ENCODE assay signal across 25 cellular contexts in genomic region chr6:167493310-167493709, GRCh38.
"Had no signal": no experiment of that assay in that cellular context is flagged by ENCODE, and none has a peak within 500 bp of the region (broad histone marks: within the 10 kb centered on the region; RNA-seq: fewer than 3 reads in every experiment).

No MANE protein-coding gene starts in this region.

- H3K4me3 Mint-ChIP-seq: activated CD8-positive, alpha-beta T cell treated with anti-CD3 and anti-CD28 coated beads, Interleukin-2, amount 10 ng/mL, durations not matched to agents 7 days and 5 days; activated naive CD8-positive, alpha-beta T cell treated with anti-CD3 and anti-CD28 coated beads, Interleukin-2, amount 10 ng/mL, durations not matched to agents 7 days and 5 days; WTC11 had no signal

- H3K27ac ChIP-seq: SJSA1 had no signal

- H3K27me3 ChIP-seq: adrenal gland, Peyer's patch, SJSA1 had no signal

- H3K9me3 ChIP-seq: adrenal gland, Peyer's patch, SJSA1 had no signal

- H3K4me1 Mint-ChIP-seq: activated naive CD8-positive, alpha-beta T cell treated with anti-CD3 and anti-CD28 coated beads, Interleukin-2, amount 10 ng/mL, durations not matched to agents 7 days and 5 days had no signal

- H3K4me3 ChIP-seq: adrenal gland, SJSA1 had no signal

- H3K36me3 ChIP-seq: adrenal gland, Peyer's patch, SJSA1 had no signal

- H3K36me3 Mint-ChIP-seq: activated naive CD8-positive, alpha-beta T cell treated with anti-CD3 and anti-CD28 coated beads, Interleukin-2, amount 10 ng/mL, durations not matched to agents 7 days and 5 days; WTC11 had no signal

- ATAC-seq: activated CD8-positive, alpha-beta T cell treated with anti-CD3 and anti-CD28 coated beads, Interleukin-2, amount 10 ng/mL, durations not matched to agents 7 days and 5 days; SK-N-SH treated with all-trans-retinoic acid at 6 μM for 48 hours; WTC11 had no signal

- FAIRE-seq: astrocyte had no signal

- H3K27ac Mint-ChIP-seq: activated CD8-positive, alpha-beta T cell treated with anti-CD3 and anti-CD28 coated beads, Interleukin-2, amount 10 ng/mL, durations not matched to agents 7 days and 5 days; activated naive CD8-positive, alpha-beta T cell treated with anti-CD3 and anti-CD28 coated beads, Interleukin-2, amount 10 ng/mL, durations not matched to agents 7 days and 5 days; WTC11 had no signal

- H3K4me1 ChIP-seq: adrenal gland had no signal

- DNase-seq: activated CD4-positive, alpha-beta T cell treated with anti-CD3 and anti-CD28 coated beads for 48 hours; activated CD4-positive, alpha-beta T cell treated with anti-CD3 and anti-CD28 coated beads, Interleukin-2, amount 50 U/mL, for 4 hours; activated CD4-positive, CD25-positive, alpha-beta regulatory T cell treated with anti-CD3 and anti-CD28 coated beads, Interleukin-2, amount 50 U/mL, for 72 hours; activated CD8-positive, alpha-beta memory T cell treated with anti-CD3 and anti-CD28 coated beads, Interleukin-2, amount 50 U/mL, for 48 hours; activated CD8-positive, alpha-beta T cell treated with anti-CD3 and anti-CD28 coated beads, Interleukin-2, amount 10 ng/mL, durations not matched to agents 7 days and 5 days; activated naive CD4-positive, alpha-beta T cell treated with anti-CD3 and anti-CD28 coated beads, Interleukin-2, amount 50 U/mL, for 16 hours; activated naive CD8-positive, alpha-beta T cell treated with anti-CD3 and anti-CD28 coated beads, Interleukin-2, amount 10 ng/mL, durations not matched to agents 7 days and 5 days; activated T-cell treated with anti-CD3 and anti-CD28 coated beads, Interleukin-2, amount 50 U/mL, for 1 hour; central memory CD4-positive, alpha-beta T cell; Kasumi-1; KBM-7; NCI-H1048; NCI-H146; NCI-H187 treated with DMSO at 0.1 percent for 48 hours; NCI-H2081 treated with DMSO at 0.1 percent for 48 hours; NCI-H446; NCI-H524; SHP77; SW 1271 had no signal
